ENCODE assay signal across 8 cellular contexts in the genomic region with DNA sequence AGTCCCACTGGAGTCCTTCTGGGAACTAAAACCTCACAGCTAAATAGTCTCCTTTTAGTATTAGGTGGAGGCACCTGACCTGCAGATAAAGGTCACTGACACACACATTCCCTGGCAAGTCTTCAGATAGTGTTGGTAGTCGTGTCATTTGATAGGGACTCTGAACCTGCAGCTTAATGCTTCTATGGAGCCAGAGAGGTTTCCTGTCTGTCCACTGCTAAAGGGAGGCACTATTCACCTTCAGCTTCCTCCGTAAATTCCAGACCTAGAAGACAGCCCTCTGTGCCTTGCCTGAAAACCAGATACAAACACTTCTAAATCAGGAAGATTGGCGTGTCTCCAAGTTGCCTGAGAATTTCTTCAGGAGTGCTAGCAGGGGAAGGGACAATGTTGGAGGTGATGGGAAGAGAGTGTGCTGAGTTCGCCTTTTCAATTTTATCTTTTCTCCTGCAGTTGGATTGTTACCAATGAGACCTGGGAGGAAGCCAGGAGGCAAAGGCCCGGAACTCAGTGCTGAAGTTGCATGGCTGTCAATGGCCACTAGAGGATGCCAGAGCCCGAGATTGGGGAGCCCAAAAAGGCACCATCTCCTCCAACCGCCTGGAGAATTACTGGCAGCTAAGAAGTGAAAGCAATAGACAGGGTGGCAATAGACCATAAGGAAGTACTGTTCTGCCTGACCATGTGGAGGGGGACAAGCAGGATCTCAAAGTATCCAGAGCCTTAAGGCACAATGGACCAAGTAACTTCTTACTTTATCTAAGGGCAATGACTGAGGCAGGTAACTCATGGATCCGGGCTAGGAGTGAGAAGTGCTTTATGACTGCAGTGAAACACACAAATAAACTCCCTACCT.
A peak's percentile ranks its signal among the peaks of the same experiment; 100 is the strongest.
DNase-seq lines count a peak whose midpoint lies in the region; ATAC-seq lines count a peak whose summit lies in the region.

No MANE protein-coding gene starts in this region.

- H3K27ac Mint-ChIP-seq in activated CD8-positive, alpha-beta T cell treated with anti-CD3 and anti-CD28 coated beads, Interleukin-2, amount 10 ng/mL, durations not matched to agents 7 days and 5 days: no peak overlapping the region
- H3K27ac Mint-ChIP-seq in effector memory CD8-positive, alpha-beta T cell: no peak overlapping the region

- H3K4me1 Mint-ChIP-seq in activated CD8-positive, alpha-beta T cell treated with anti-CD3 and anti-CD28 coated beads, Interleukin-2, amount 10 ng/mL, durations not matched to agents 7 days and 5 days (ENCODE audit: low read depth): peaks cover 6% of the 10 kb centered on the region
- H3K4me1 Mint-ChIP-seq in effector memory CD8-positive, alpha-beta T cell (ENCODE audit: low read depth in 2 of 2): peaks cover 4 to 6% of the 10 kb centered on the region in 2 donors

- CTCF ChIA-PET in activated CD8-positive, alpha-beta T cell treated with anti-CD3 and anti-CD28 coated beads, Interleukin-2, amount 10 ng/mL, durations not matched to agents 7 days and 5 days (lab: Charles Lee): interaction anchor here (0.6 to 2.3 kb wide), 18 partner anchors 9 to 998 kb away, joined by 3 to 15 read pairs (median 4); a partner anchor contains a TSS

- H3K27me3 Mint-ChIP-seq in activated CD8-positive, alpha-beta T cell treated with anti-CD3 and anti-CD28 coated beads, Interleukin-2, amount 10 ng/mL, durations not matched to agents 7 days and 5 days (ENCODE audit: low read depth): peaks cover 5% of the 10 kb centered on the region
- H3K27me3 Mint-ChIP-seq in effector memory CD8-positive, alpha-beta T cell: peaks cover 15 to 23% of the 10 kb centered on the region in 2 donors

- POLR2A ChIA-PET in activated CD8-positive, alpha-beta T cell treated with anti-CD3 and anti-CD28 coated beads, Interleukin-2, amount 10 ng/mL, durations not matched to agents 7 days and 5 days (lab: Charles Lee): interaction anchor here (0.6 kb wide), 1 partner anchor 81 kb away, joined by 3 read pairs; no protein-coding TSS in a partner anchor

- peak; percentile 56 for DNase-seq in COLO829 (ENCODE audit: low spot score)
- DNase-seq in NCI-H82 treated with DMSO at 0.1 percent for 48 hours (lab: John Stamatoyannopoulos, UW; ENCODE audit: unreplicated experiment): peak; percentile 71
- peak; percentile 65 for DNase-seq in activated CD8-positive, alpha-beta T cell treated with anti-CD3 and anti-CD28 coated beads, Interleukin-2, amount 10 ng/mL, durations not matched to agents 7 days and 5 days
- peak; percentile 51 to 54 (median 51) for DNase-seq in effector memory CD8-positive, alpha-beta T cell
- DNase-seq in mucosa of gallbladder (ENCODE audit: low spot score): peak; percentile 78
- peak; percentile 19 for DNase-seq in stimulated activated CD8-positive, alpha-beta memory T cell treated with anti-CD3 and anti-CD28 coated beads, Interleukin-7, amount 100 ng/mL, for 24 hours (ENCODE audit: low read depth)

- H3K4me3 Mint-ChIP-seq in activated CD8-positive, alpha-beta T cell treated with anti-CD3 and anti-CD28 coated beads, Interleukin-2, amount 10 ng/mL, durations not matched to agents 7 days and 5 days: no peak overlapping the region
- peak overlapping the region in 1 of 2 donors; percentile 3 for H3K4me3 Mint-ChIP-seq in effector memory CD8-positive, alpha-beta T cell

- no peaks in the 10 kb centered on the region for H3K36me3 Mint-ChIP-seq in activated CD8-positive, alpha-beta T cell treated with anti-CD3 and anti-CD28 coated beads, Interleukin-2, amount 10 ng/mL, durations not matched to agents 7 days and 5 days (ENCODE audit: low read depth)
- peaks cover 4% of the 10 kb centered on the region for H3K36me3 Mint-ChIP-seq in effector memory CD8-positive, alpha-beta T cell (ENCODE audit: insufficient read depth)

- H3K9me3 Mint-ChIP-seq in activated CD8-positive, alpha-beta T cell treated with anti-CD3 and anti-CD28 coated beads, Interleukin-2, amount 10 ng/mL, durations not matched to agents 7 days and 5 days (ENCODE audit: insufficient read depth): peaks cover 5% of the 10 kb centered on the region
- H3K9me3 Mint-ChIP-seq in effector memory CD8-positive, alpha-beta T cell: no peaks in the 10 kb centered on the region

- peak; percentile 93 for ATAC-seq in GM19455 (IDR thresholded peaks at IDR 0.05; ENCODE audit: unreplicated experiment)
- ATAC-seq in HG03565 (IDR thresholded peaks at IDR 0.05; ENCODE audit: unreplicated experiment): peak; percentile 87
- ATAC-seq in activated CD8-positive, alpha-beta T cell treated with anti-CD3 and anti-CD28 coated beads, Interleukin-2, amount 10 ng/mL, durations not matched to agents 7 days and 5 days: peak; percentile 84
- peak; percentile 93 for ATAC-seq in effector memory CD8-positive, alpha-beta T cell (replicated peaks)

Comparison
In these comparisons a context has a peak if more than half of its experiments do, and no peak if none do; other contexts are left out.
1. Peak in every context shown above with its lines: DNase-seq and ATAC-seq.
2. DNase-seq: peak in every context shown above with its lines; median percentile 78 in mucosa of gallbladder; 71 in NCI-H82 treated with DMSO at 0.1 percent for 48 hours; 65 in activated CD8-positive, alpha-beta T cell treated with anti-CD3 and anti-CD28 coated beads, Interleukin-2, amount 10 ng/mL, durations not matched to agents 7 days and 5 days; 56 in COLO829; 51 in effector memory CD8-positive, alpha-beta T cell; 19 in stimulated activated CD8-positive, alpha-beta memory T cell treated with anti-CD3 and anti-CD28 coated beads, Interleukin-7, amount 100 ng/mL, for 24 hours.